8 cellular contexts compared by ENCODE assay signal in the genomic region with DNA sequence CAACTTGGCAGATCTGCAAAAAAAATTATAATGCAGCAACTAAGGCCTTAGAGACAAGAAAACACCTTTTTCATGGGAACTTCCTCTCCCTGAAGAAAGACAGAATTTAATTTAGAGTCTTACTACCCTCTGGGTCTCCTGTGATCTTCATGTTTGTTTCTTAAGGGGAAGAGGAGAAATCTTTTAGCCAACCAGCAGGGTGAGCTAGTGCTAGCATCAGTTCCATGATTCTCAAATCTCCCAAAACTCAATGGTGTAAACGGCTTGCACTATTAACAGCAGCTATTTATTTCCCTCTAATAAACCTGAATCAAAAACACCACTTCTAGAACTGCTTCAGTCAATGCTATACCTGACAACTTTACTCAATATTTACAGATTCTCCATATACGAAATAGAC. TPM values are rescaled to one million over a fixed set of nuclear protein-coding genes. Genes with fewer than 3 reads are reported as not detected.
DNase-seq lines count a peak whose midpoint lies in the region; ATAC-seq and TF ChIP-seq lines count a peak whose summit lies in the region.

No MANE protein-coding gene starts in this region.

- no peaks in the 10 kb centered on the region for H3K9me3 ChIP-seq in SK-N-SH
- H3K9me3 ChIP-seq in colonic mucosa, result no peaks in the 10 kb centered on the region
- H3K9me3 ChIP-seq in neural progenitor cell (ENCODE audit: low read depth), result no peaks in the 10 kb centered on the region

- peaks cover 20% of the 10 kb centered on the region for H3K4me1 Mint-ChIP-seq in neural progenitor cell

- H3K36me3 ChIP-seq in SK-N-SH (replicated peaks in 1 of 2; ENCODE audit: control insufficient read depth in 1 of 2, insufficient read depth in 2 of 2, low read length in 1 of 2) (peaks cover 13 to 16% of the 10 kb centered on the region in 2 experiments), colonic mucosa (no peaks in the 10 kb centered on the region), neural progenitor cell (peaks cover 13% of the 10 kb centered on the region)

- no peak overlapping the region for H3K27ac ChIP-seq in SK-N-SH (ENCODE audit: low read depth in 2 of 2, low read length in 1 of 2)
- H3K27ac ChIP-seq in colonic mucosa, result no peak overlapping the region
- H3K27ac ChIP-seq in neural progenitor cell, result no peak overlapping the region

- H3K4me3 Mint-ChIP-seq in neural progenitor cell, result no peak overlapping the region

- no peak overlapping the region for H3K27ac Mint-ChIP-seq in neural progenitor cell

- no peaks in the 10 kb centered on the region for H3K9me2 ChIP-seq in SK-N-SH

- H3K4me3 ChIP-seq in SK-N-SH (ENCODE audit: low read depth in 2 of 2, low read length in 1 of 2) (no peak overlapping the region), colonic mucosa (no peak overlapping the region), neural progenitor cell (no peak overlapping the region)

- H3K4me2 ChIP-seq in SK-N-SH (no peak overlapping the region), neural progenitor cell (no peak overlapping the region)

- peaks cover 23% of the 10 kb centered on the region for H3K9me3 Mint-ChIP-seq in neural progenitor cell

- H3K9ac ChIP-seq in SK-N-SH (no peak overlapping the region), colonic mucosa (ENCODE audit: low read depth in 2 of 2, low read length in 2 of 2) (no peak overlapping the region), neural progenitor cell (no peak overlapping the region)

- TF ChIP-seq CTCF in SK-N-SH (IDR thresholded peaks at IDR 0.05), result peak; percentile 49
- TF ChIP-seq CTCF in colonic mucosa (IDR thresholded peaks at IDR 0.05), result peak; percentile 22
- peak; percentile 31 for TF ChIP-seq CTCF in neural progenitor cell (IDR thresholded peaks at IDR 0.05)

- peaks cover 46% of the 10 kb centered on the region for H3K36me3 Mint-ChIP-seq in neural progenitor cell

- no peak overlapping the region for H2AFZ ChIP-seq in SK-N-SH (ENCODE audit: low read depth)
- H2AFZ ChIP-seq in neural progenitor cell (replicated peaks), result no peak overlapping the region

- peak; percentile 10 for DNase-seq in SK-N-SH
- DNase-seq in NCI-H446 (lab: John Stamatoyannopoulos, UW), result peak; percentile 19 to 25
- no peak for DNase-seq in colonic mucosa
- no peak for DNase-seq in neural progenitor cell (ENCODE audit: low spot score)
- DNase-seq in NCI-H1436 treated with DMSO at 0.1 percent for 48 hours (lab: John Stamatoyannopoulos, UW), result no peak

- H4K20me1 ChIP-seq in SK-N-SH (ENCODE audit: insufficient read depth) (peaks cover 54% of the 10 kb centered on the region), neural progenitor cell (ENCODE audit: low read depth) (peaks cover 49% of the 10 kb centered on the region)

- WGBS in SK-N-SH (ENCODE audit: low lambda C conversion rate), result 71% methylated on average over 2 of the region's 2 CpGs

- intact Hi-C loops in colonic mucosa (cut with DNase I), result loop anchor here (10.0 kb wide), 1 partner anchor 147 kb away; no protein-coding TSS in a partner anchor

- peaks cover 2% of the 10 kb centered on the region for H3K27me3 Mint-ChIP-seq in neural progenitor cell (ENCODE audit: insufficient read depth, low read depth)

- POLR2A ChIA-PET in SK-N-SH (lab: Yijun Ruan, JAX), result no interaction called here

- H3K79me2 ChIP-seq in SK-N-SH (ENCODE audit: insufficient read depth) (peaks cover 89% of the 10 kb centered on the region), neural progenitor cell (ENCODE audit: low read depth) (peaks cover 81% of the 10 kb centered on the region)

- ATAC-seq in SK-N-SH treated with all-trans-retinoic acid at 6 μM for 48 hours, result no peak
- ATAC-seq in activated CD4-positive, CD25-positive, alpha-beta regulatory T cell treated with anti-CD3 and anti-CD28 coated beads, Interleukin-2, amount 50 U/mL, for 24 hours, result no peak
- ATAC-seq in HG03039 (IDR thresholded peaks at IDR 0.05; ENCODE audit: unreplicated experiment), result no peak

- H3K27me3 ChIP-seq in SK-N-SH (ENCODE audit: insufficient read depth) (no peaks in the 10 kb centered on the region), colonic mucosa (no peaks in the 10 kb centered on the region), neural progenitor cell (no peaks in the 10 kb centered on the region)

- TF ChIP-seq EP300 in SK-N-SH (IDR thresholded peaks at IDR 0.05; ENCODE audit: borderline replicate concordance in 1 of 2, low read depth in 1 of 2, low read length in 1 of 2), result no peak

- 0 out of 2 replicates have a peak, but pooled peaks have one; percentile 12 for TF ChIP-seq RAD21 in SK-N-SH (IDR thresholded peaks at IDR 0.05; ENCODE audit: low read length)

- H3F3A ChIP-seq in SK-N-SH (replicated peaks; ENCODE audit: insufficient read depth) (peaks cover 15% of the 10 kb centered on the region), neural progenitor cell (ENCODE audit: low read depth) (peaks cover 31% of the 10 kb centered on the region)

- CTCF ChIA-PET in SK-N-SH (lab: Yijun Ruan, JAX), result no interaction called here

- H3K4me1 ChIP-seq in SK-N-SH (ENCODE audit: control insufficient read depth in 1 of 2, insufficient read depth in 2 of 2, low read depth in 1 of 2, low read length in 1 of 2), result peaks cover 10 to 30% of the 10 kb centered on the region in 2 experiments
- peaks cover 16% of the 10 kb centered on the region for H3K4me1 ChIP-seq in colonic mucosa
- peaks cover 37% of the 10 kb centered on the region for H3K4me1 ChIP-seq in neural progenitor cell

TF ChIP-seq in SK-N-SH, 30 proteins besides CTCF, POLR2A, EP300 and RAD21:
- TF ChIP-seq MXI1 (IDR thresholded peaks at IDR 0.05; ENCODE audit: low read depth, low read length) (no peak), NFIC (IDR thresholded peaks at IDR 0.05; ENCODE audit: borderline replicate concordance) (no peak), GABPA (IDR thresholded peaks at IDR 0.05; ENCODE audit: low read depth) (no peak), CHD2 (IDR thresholded peaks at IDR 0.05; ENCODE audit: low read length, partially characterized antibody) (no peak), RXRA (IDR thresholded peaks at IDR 0.05; ENCODE audit: borderline replicate concordance, low read depth) (no peak), SIN3A (IDR thresholded peaks at IDR 0.05; ENCODE audit: borderline replicate concordance, low read depth, low read length) (no peak), ELF1 (IDR thresholded peaks at IDR 0.05) (no peak), MEF2A (IDR thresholded peaks at IDR 0.05; ENCODE audit: borderline replicate concordance, low read depth) (no peak)
- TF ChIP-seq, protein P1, sequence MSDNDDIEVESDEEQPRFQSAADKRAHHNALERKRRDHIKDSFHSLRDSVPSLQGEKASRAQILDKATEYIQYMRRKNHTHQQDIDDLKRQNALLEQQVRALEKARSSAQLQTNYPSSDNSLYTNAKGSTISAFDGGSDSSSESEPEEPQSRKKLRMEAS (IDR thresholded peaks at IDR 0.05; ENCODE audit: low read depth), result no peak

TF ChIP-seq in SK-N-SH treated with all-trans-retinoic acid at 6 μM for 48 hours, 23 proteins besides CTCF, POLR2A, EP300 and RAD21:
- no peak for TF ChIP-seq ZC3H10 (CRISPR knock-in tag; IDR thresholded peaks at IDR 0.05)
- no peak for TF ChIP-seq PPARA (CRISPR knock-in tag; IDR thresholded peaks at IDR 0.05; ENCODE audit: borderline replicate concordance)

RNA-seq across cellular contexts. Expression of a gene that starts 3.8 kb away (rescaled TPM):
- polyA plus RNA-seq in SK-N-SH (2012; rRNA removed), result 5.6 and 6.8 TPM in 2 replicates
- 8.3 and 11.3 TPM in 2 replicates for polyA plus RNA-seq in SK-N-SH (2012; cell fraction: cytosol; rRNA removed)
- 4.1 and 11.0 TPM in 2 replicates for polyA plus RNA-seq in SK-N-SH (2012; cell fraction: nucleus; rRNA removed)
- total RNA-seq in colonic mucosa (10 to 100 TPM; 46.9 to 66.2 TPM), neural progenitor cell (ENCODE audit: low replicate concordance) (98.1 and 177 TPM in 2 replicates)

Comparison
In these comparisons a context has a peak if more than half of its experiments do, and no peak if none do; other contexts are left out.
1. DNase-seq: peak in SK-N-SH (single experiment) and NCI-H446 (2 of 2); none in colonic mucosa (single experiment), neural progenitor cell (single experiment) and NCI-H1436 treated with DMSO at 0.1 percent for 48 hours (single experiment).
2. Peak in every context shown above with its lines, with median percentiles within 50 percentile points of each other: CTCF ChIP-seq.